In genomic region chr3:69144631-69145244, GRCh38 we compare ENCODE assay signal across 1 cellular context.
TF ChIP-seq lines count a peak whose summit lies in the region.

No MANE protein-coding gene starts in this region.

TF ChIP-seq in SK-N-SH treated with all-trans-retinoic acid at 6 μM for 48 hours, 23 proteins besides CTCF, POLR2A, EP300 and RAD21 (continued from another document):
- TF ChIP-seq CREB5 (CRISPR knock-in tag; IDR thresholded peaks at IDR 0.05; ENCODE audit: low read depth) (no peak), CSRNP3 (CRISPR knock-in tag; IDR thresholded peaks at IDR 0.05) (no peak), PPARA (CRISPR knock-in tag; IDR thresholded peaks at IDR 0.05; ENCODE audit: borderline replicate concordance) (no peak), GLIS3 (CRISPR knock-in tag; IDR thresholded peaks at IDR 0.05) (no peak), PATZ1 (CRISPR knock-in tag; IDR thresholded peaks at IDR 0.05; ENCODE audit: borderline replicate concordance) (no peak), ISL1 (CRISPR knock-in tag; IDR thresholded peaks at IDR 0.05) (no peak), BACH2 (CRISPR knock-in tag; IDR thresholded peaks at IDR 0.05; ENCODE audit: borderline replicate concordance) (no peak)
